1 cellular context compared by ENCODE assay signal in the genomic region with DNA sequence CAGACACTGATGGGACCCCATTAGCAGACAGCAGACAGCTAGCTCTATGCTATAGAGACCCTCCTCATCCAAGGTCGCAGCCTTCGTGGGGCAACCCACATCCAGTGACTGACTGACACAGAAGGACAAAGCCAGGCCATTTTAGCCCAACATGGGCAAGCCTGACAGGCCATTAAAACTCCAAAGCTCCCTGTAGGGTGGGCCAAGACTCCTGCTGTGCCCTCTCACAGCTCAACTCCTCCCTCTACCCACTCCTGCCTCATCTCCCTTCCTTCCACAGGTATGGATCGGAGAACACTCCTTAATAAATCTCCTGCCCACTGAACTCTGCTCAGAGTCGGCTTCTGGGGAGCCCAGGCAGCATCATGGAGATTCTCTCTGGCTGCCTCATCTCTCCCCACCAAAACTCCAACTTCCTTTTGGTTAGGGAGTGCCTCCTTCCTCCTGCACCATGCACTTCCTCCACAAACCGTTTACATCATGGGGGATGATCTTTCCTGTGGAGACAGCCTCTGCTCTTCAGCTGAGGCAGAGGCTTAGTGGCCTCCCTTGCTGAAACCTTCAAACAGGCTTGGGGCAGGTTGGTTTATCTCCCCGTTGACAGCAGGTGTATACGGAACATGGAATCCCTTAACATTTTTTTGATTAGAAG.
TF ChIP-seq lines count a peak whose summit lies in the region.

No MANE protein-coding gene starts in this region.

TF ChIP-seq in HepG2, 621 proteins besides CTCF, POLR2A, EP300 and RAD21 (continued from another document and continues in another):
- TF ChIP-seq, protein P1, sequence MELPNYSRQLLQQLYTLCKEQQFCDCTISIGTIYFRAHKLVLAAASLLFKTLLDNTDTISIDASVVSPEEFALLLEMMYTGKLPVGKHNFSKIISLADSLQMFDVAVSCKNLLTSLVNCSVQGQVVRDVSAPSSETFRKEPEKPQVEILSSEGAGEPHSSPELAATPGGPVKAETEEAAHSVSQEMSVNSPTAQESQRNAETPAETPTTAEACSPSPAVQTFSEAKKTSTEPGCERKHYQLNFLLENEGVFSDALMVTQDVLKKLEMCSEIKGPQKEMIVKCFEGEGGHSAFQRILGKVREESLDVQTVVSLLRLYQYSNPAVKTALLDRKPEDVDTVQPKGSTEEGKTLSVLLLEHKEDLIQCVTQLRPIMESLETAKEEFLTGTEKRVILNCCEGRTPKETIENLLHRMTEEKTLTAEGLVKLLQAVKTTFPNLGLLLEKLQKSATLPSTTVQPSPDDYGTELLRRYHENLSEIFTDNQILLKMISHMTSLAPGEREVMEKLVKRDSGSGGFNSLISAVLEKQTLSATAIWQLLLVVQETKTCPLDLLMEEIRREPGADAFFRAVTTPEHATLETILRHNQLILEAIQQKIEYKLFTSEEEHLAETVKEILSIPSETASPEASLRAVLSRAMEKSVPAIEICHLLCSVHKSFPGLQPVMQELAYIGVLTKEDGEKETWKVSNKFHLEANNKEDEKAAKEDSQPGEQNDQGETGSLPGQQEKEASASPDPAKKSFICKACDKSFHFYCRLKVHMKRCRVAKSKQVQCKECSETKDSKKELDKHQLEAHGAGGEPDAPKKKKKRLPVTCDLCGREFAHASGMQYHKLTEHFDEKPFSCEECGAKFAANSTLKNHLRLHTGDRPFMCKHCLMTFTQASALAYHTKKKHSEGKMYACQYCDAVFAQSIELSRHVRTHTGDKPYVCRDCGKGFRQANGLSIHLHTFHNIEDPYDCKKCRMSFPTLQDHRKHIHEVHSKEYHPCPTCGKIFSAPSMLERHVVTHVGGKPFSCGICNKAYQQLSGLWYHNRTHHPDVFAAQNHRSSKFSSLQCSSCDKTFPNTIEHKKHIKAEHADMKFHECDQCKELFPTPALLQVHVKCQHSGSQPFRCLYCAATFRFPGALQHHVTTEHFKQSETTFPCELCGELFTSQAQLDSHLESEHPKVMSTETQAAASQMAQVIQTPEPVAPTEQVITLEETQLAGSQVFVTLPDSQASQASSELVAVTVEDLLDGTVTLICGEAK (IDR thresholded peaks at IDR 0.05): no peak
- TF ChIP-seq, protein P1 (CRISPR knock-in tag; IDR thresholded peaks at IDR 0.05): 0 out of 2 replicates have a peak, but pooled peaks have one; percentile 29
- TF ChIP-seq TEAD2 (CRISPR knock-in tag; IDR thresholded peaks at IDR 0.05): no peak
- 0 out of 2 replicates have a peak, but pooled peaks have one; percentile 28 for TF ChIP-seq ZNF772 (CRISPR knock-in tag; IDR thresholded peaks at IDR 0.05)
- TF ChIP-seq ZSCAN31 (CRISPR knock-in tag; IDR thresholded peaks at IDR 0.05; ENCODE audit: low read depth): 0 out of 2 replicates have a peak, but pooled peaks have one; percentile 6
- peak; percentile 41; the same call in 1 of the 2 replicates for TF ChIP-seq ZNF788 (CRISPR knock-in tag; IDR thresholded peaks at IDR 0.05; ENCODE audit: borderline replicate concordance)
- no peak for TF ChIP-seq ZBTB42 (CRISPR knock-in tag; IDR thresholded peaks at IDR 0.05)
- no peak for TF ChIP-seq SALL1 (CRISPR knock-in tag; IDR thresholded peaks at IDR 0.05)
- TF ChIP-seq SP140L (CRISPR knock-in tag; IDR thresholded peaks at IDR 0.05; ENCODE audit: borderline replicate concordance): no peak
- TF ChIP-seq ZNF747 (CRISPR knock-in tag; IDR thresholded peaks at IDR 0.05; ENCODE audit: borderline replicate concordance): 0 out of 2 replicates have a peak, but pooled peaks have one; percentile 37
- no peak for TF ChIP-seq MAFG (CRISPR knock-in tag; IDR thresholded peaks at IDR 0.05)
- TF ChIP-seq CHCHD3 (CRISPR knock-in tag; IDR thresholded peaks at IDR 0.05): no peak
- peak; percentile 59; the same call in 1 of the 2 replicates for TF ChIP-seq BORCS8-MEF2B (CRISPR knock-in tag; IDR thresholded peaks at IDR 0.05)
- TF ChIP-seq, protein P2, sequence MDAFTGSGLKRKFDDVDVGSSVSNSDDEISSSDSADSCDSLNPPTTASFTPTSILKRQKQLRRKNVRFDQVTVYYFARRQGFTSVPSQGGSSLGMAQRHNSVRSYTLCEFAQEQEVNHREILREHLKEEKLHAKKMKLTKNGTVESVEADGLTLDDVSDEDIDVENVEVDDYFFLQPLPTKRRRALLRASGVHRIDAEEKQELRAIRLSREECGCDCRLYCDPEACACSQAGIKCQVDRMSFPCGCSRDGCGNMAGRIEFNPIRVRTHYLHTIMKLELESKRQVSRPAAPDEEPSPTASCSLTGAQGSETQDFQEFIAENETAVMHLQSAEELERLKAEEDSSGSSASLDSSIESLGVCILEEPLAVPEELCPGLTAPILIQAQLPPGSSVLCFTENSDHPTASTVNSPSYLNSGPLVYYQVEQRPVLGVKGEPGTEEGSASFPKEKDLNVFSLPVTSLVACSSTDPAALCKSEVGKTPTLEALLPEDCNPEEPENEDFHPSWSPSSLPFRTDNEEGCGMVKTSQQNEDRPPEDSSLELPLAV (CRISPR knock-in tag; conservative IDR thresholded peaks at IDR 0.05; ENCODE audit: low read depth): no peak
- TF ChIP-seq, protein P3, sequence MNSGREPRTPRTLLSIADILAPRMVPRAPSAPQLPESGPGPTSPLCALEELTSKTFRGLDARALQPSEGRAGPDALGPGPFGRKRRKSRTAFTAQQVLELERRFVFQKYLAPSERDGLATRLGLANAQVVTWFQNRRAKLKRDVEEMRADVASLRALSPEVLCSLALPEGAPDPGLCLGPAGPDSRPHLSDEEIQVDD (CRISPR knock-in tag; IDR thresholded peaks at IDR 0.05; ENCODE audit: borderline replicate concordance): no peak
- TF ChIP-seq, protein P4, sequence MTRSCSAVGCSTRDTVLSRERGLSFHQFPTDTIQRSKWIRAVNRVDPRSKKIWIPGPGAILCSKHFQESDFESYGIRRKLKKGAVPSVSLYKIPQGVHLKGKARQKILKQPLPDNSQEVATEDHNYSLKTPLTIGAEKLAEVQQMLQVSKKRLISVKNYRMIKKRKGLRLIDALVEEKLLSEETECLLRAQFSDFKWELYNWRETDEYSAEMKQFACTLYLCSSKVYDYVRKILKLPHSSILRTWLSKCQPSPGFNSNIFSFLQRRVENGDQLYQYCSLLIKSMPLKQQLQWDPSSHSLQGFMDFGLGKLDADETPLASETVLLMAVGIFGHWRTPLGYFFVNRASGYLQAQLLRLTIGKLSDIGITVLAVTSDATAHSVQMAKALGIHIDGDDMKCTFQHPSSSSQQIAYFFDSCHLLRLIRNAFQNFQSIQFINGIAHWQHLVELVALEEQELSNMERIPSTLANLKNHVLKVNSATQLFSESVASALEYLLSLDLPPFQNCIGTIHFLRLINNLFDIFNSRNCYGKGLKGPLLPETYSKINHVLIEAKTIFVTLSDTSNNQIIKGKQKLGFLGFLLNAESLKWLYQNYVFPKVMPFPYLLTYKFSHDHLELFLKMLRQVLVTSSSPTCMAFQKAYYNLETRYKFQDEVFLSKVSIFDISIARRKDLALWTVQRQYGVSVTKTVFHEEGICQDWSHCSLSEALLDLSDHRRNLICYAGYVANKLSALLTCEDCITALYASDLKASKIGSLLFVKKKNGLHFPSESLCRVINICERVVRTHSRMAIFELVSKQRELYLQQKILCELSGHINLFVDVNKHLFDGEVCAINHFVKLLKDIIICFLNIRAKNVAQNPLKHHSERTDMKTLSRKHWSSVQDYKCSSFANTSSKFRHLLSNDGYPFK (CRISPR knock-in tag; IDR thresholded peaks at IDR 0.05; ENCODE audit: borderline replicate concordance): 0 out of 2 replicates have a peak, but pooled peaks have one; percentile 23
- 0 out of 2 replicates have a peak, but pooled peaks have one; percentile 47 for TF ChIP-seq YEATS4 (CRISPR knock-in tag; IDR thresholded peaks at IDR 0.05; ENCODE audit: borderline replicate concordance)
- 0 out of 4 replicates have a peak, but pooled peaks of 1 of the 2 experiments have one; percentile 36 for TF ChIP-seq KLF16 (CRISPR knock-in tag; IDR thresholded peaks at IDR 0.05)
- 0 out of 2 replicates have a peak, but pooled peaks have one; percentile 1 for TF ChIP-seq MTF2 (CRISPR knock-in tag; IDR thresholded peaks at IDR 0.05; ENCODE audit: borderline replicate concordance)
- 0 out of 2 replicates have a peak, but pooled peaks have one; percentile 84 for TF ChIP-seq ZNF567 (CRISPR knock-in tag; IDR thresholded peaks at IDR 0.05; ENCODE audit: borderline replicate concordance)
- TF ChIP-seq, protein P5, sequence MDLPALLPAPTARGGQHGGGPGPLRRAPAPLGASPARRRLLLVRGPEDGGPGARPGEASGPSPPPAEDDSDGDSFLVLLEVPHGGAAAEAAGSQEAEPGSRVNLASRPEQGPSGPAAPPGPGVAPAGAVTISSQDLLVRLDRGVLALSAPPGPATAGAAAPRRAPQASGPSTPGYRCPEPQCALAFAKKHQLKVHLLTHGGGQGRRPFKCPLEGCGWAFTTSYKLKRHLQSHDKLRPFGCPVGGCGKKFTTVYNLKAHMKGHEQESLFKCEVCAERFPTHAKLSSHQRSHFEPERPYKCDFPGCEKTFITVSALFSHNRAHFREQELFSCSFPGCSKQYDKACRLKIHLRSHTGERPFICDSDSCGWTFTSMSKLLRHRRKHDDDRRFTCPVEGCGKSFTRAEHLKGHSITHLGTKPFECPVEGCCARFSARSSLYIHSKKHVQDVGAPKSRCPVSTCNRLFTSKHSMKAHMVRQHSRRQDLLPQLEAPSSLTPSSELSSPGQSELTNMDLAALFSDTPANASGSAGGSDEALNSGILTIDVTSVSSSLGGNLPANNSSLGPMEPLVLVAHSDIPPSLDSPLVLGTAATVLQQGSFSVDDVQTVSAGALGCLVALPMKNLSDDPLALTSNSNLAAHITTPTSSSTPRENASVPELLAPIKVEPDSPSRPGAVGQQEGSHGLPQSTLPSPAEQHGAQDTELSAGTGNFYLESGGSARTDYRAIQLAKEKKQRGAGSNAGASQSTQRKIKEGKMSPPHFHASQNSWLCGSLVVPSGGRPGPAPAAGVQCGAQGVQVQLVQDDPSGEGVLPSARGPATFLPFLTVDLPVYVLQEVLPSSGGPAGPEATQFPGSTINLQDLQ (CRISPR knock-in tag; IDR thresholded peaks at IDR 0.05): no peak
- TF ChIP-seq ZSCAN29 (CRISPR knock-in tag; conservative IDR thresholded peaks at IDR 0.05): no peak
- no peak; the same call in 1 of the 2 replicates for TF ChIP-seq BCL6 (CRISPR knock-in tag; IDR thresholded peaks at IDR 0.05)
- 0 out of 2 replicates have a peak, but pooled peaks have one; percentile 45 for TF ChIP-seq ZBTB20 (CRISPR knock-in tag; IDR thresholded peaks at IDR 0.05; ENCODE audit: borderline replicate concordance, low read depth)
- TF ChIP-seq, protein P6, sequence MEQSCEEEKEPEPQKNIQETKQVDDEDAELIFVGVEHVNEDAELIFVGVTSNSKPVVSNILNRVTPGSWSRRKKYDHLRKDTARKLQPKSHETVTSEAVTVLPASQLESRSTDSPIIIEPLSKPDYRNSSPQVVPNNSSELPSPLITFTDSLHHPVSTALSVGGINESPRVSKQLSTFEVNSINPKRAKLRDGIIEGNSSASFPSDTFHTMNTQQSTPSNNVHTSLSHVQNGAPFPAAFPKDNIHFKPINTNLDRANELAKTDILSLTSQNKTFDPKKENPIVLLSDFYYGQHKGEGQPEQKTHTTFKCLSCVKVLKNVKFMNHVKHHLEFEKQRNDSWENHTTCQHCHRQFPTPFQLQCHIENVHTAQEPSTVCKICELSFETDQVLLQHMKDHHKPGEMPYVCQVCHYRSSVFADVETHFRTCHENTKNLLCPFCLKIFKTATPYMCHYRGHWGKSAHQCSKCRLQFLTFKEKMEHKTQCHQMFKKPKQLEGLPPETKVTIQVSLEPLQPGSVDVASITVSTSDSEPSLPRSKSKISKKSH (CRISPR knock-in tag; IDR thresholded peaks at IDR 0.05; ENCODE audit: borderline replicate concordance): peak; percentile 4; the same call in 1 of the 2 replicates
- TF ChIP-seq ZNF709 (CRISPR knock-in tag; IDR thresholded peaks at IDR 0.05): no peak
- no peak for TF ChIP-seq ZNF317 (CRISPR knock-in tag; IDR thresholded peaks at IDR 0.05)
- TF ChIP-seq, protein P7, sequence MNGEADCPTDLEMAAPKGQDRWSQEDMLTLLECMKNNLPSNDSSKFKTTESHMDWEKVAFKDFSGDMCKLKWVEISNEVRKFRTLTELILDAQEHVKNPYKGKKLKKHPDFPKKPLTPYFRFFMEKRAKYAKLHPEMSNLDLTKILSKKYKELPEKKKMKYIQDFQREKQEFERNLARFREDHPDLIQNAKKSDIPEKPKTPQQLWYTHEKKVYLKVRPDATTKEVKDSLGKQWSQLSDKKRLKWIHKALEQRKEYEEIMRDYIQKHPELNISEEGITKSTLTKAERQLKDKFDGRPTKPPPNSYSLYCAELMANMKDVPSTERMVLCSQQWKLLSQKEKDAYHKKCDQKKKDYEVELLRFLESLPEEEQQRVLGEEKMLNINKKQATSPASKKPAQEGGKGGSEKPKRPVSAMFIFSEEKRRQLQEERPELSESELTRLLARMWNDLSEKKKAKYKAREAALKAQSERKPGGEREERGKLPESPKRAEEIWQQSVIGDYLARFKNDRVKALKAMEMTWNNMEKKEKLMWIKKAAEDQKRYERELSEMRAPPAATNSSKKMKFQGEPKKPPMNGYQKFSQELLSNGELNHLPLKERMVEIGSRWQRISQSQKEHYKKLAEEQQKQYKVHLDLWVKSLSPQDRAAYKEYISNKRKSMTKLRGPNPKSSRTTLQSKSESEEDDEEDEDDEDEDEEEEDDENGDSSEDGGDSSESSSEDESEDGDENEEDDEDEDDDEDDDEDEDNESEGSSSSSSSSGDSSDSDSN (CRISPR knock-in tag; IDR thresholded peaks at IDR 0.05): 0 out of 2 replicates have a peak, but pooled peaks have one; percentile 27
- 0 out of 2 replicates have a peak, but pooled peaks have one; percentile 54 for TF ChIP-seq ZNF138 (CRISPR knock-in tag; IDR thresholded peaks at IDR 0.05; ENCODE audit: low read depth)
- TF ChIP-seq NR3C1 (CRISPR knock-in tag; IDR thresholded peaks at IDR 0.05): no peak
